Comparison of ENCODE assay signal across 18 cellular contexts in genomic region chr2:52264488-52264887, GRCh38.
A peak's percentile ranks its signal among the peaks of the same experiment; 100 is the strongest.
DNase-seq lines count a peak whose midpoint lies in the region; ATAC-seq and TF ChIP-seq lines count a peak whose summit lies in the region.
"Had no signal": no experiment of that assay in that cellular context is flagged by ENCODE, and none has a peak within 500 bp of the region (broad histone marks: within the 10 kb centered on the region; RNA-seq: fewer than 3 reads in every experiment).

No MANE protein-coding gene starts in this region.

- peaks cover 0 to 29% (median 6%) of the 10 kb centered on the region in 5 donors for H3K9me3 Mint-ChIP-seq in CD8-positive, alpha-beta memory T cell
- H3K9me3 Mint-ChIP-seq: stimulated activated memory B cell treated with anti-CD40 and anti-IgM and Interleukin-4, amounts not matched to agents 10 μg/mL and 1 μg/mL and 100 μg/mL, for 72 hours had no signal

- no peak overlapping the region for H4K8ac ChIP-seq in mesendoderm (ENCODE audit: low read depth, low read length)

- H3K4me3 Mint-ChIP-seq in CD8-positive, alpha-beta memory T cell: no peak overlapping the region
- H3K4me3 Mint-ChIP-seq: activated naive CD8-positive, alpha-beta T cell; B cell; IgD-negative memory B cell; immature natural killer cell; naive B cell; stimulated activated memory B cell treated with anti-CD40 and anti-IgM and Interleukin-4, amounts not matched to agents 10 μg/mL and 1 μg/mL and 100 μg/mL, for 72 hours had no signal

- H2AK5ac ChIP-seq in mesendoderm (ENCODE audit: low read length): no peak overlapping the region

- H2BK5ac ChIP-seq in mesendoderm (ENCODE audit: low read length): no peak overlapping the region

- H3K9me2 ChIP-seq in OCI-LY1 (ENCODE audit: low read depth, low read length): no peaks in the 10 kb centered on the region; the same call in 1 of the 2 replicates

- H3K36me3 ChIP-seq in OCI-LY1 (ENCODE audit: insufficient read depth, low read length) (no peaks in the 10 kb centered on the region), mesendoderm (ENCODE audit: control insufficient read depth, insufficient read depth, low read length) (no peaks in the 10 kb centered on the region)
- no peaks in the 10 kb centered on the region for H3K36me3 ChIP-seq in CD8-positive, alpha-beta memory T cell (ENCODE audit: insufficient read depth, low read length)
- H3K36me3 ChIP-seq: tibial artery had no signal

- H3K56ac ChIP-seq in mesendoderm (ENCODE audit: low read length): no peak overlapping the region

- H3K4me1 Mint-ChIP-seq in CD8-positive, alpha-beta memory T cell: no peaks in the 10 kb centered on the region
- H3K4me1 Mint-ChIP-seq: B cell; IgD-negative memory B cell; immature natural killer cell; naive B cell; stimulated activated memory B cell treated with anti-CD40 and anti-IgM and Interleukin-4, amounts not matched to agents 10 μg/mL and 1 μg/mL and 100 μg/mL, for 72 hours had no signal

- H3K27me3 ChIP-seq in OCI-LY1 (ENCODE audit: insufficient read depth, low read length): no peaks in the 10 kb centered on the region
- no peaks in the 10 kb centered on the region for H3K27me3 ChIP-seq in mesendoderm (ENCODE audit: insufficient read depth, low read length, poor library complexity)
- no peaks in the 10 kb centered on the region for H3K27me3 ChIP-seq in CD8-positive, alpha-beta memory T cell (ENCODE audit: insufficient read depth, low read length, poor library complexity, severe bottlenecking)
- H3K27me3 ChIP-seq: tibial artery had no signal

- POLR2A ChIA-PET in CD8-positive, alpha-beta memory T cell (lab: Charles Lee): no interaction called here

- H3K27ac Mint-ChIP-seq in CD8-positive, alpha-beta memory T cell: no peak overlapping the region
- H3K27ac Mint-ChIP-seq: activated naive CD8-positive, alpha-beta T cell; B cell; IgD-negative memory B cell; immature natural killer cell; naive B cell; stimulated activated memory B cell treated with anti-CD40 and anti-IgM and Interleukin-4, amounts not matched to agents 10 μg/mL and 1 μg/mL and 100 μg/mL, for 72 hours had no signal

- H3K36me3 Mint-ChIP-seq in CD8-positive, alpha-beta memory T cell: no peaks in the 10 kb centered on the region
- H3K36me3 Mint-ChIP-seq: activated naive CD8-positive, alpha-beta T cell; IgD-negative memory B cell; immature natural killer cell; naive B cell; stimulated activated memory B cell treated with anti-CD40 and anti-IgM and Interleukin-4, amounts not matched to agents 10 μg/mL and 1 μg/mL and 100 μg/mL, for 72 hours had no signal

- no peak overlapping the region for H2BK120ac ChIP-seq in mesendoderm (ENCODE audit: low read depth, low read length)

- H3K18ac ChIP-seq in mesendoderm (ENCODE audit: low read length): no peak overlapping the region

- H3K23ac ChIP-seq in mesendoderm (ENCODE audit: low read length): no peak overlapping the region

- H3K4me2 ChIP-seq in OCI-LY1 (ENCODE audit: low read length) (no peak overlapping the region; the same call in 1 of the 2 replicates), mesendoderm (ENCODE audit: low read length) (no peak overlapping the region)

- 0 out of 2 replicates have a peak overlapping the region, but pooled peaks have one; percentile 41 for H2AFZ ChIP-seq in OCI-LY1 (ENCODE audit: low read length)

- no peak overlapping the region for H3K4ac ChIP-seq in mesendoderm (ENCODE audit: low read depth, low read length)

- H3K9ac ChIP-seq in OCI-LY1 (ENCODE audit: low read length) (no peak overlapping the region), mesendoderm (ENCODE audit: low read length) (no peak overlapping the region)

- H3K4me1 ChIP-seq in OCI-LY1 (ENCODE audit: insufficient read depth, low read length, severe bottlenecking) (peaks cover 18% of the 10 kb centered on the region), mesendoderm (ENCODE audit: control insufficient read depth, low read depth, low read length) (no peaks in the 10 kb centered on the region)
- H3K4me1 ChIP-seq in CD8-positive, alpha-beta memory T cell (ENCODE audit: insufficient read depth, low read length): no peaks in the 10 kb centered on the region
- H3K4me1 ChIP-seq: tibial artery had no signal

- H3K79me2 ChIP-seq in OCI-LY1 (ENCODE audit: insufficient read depth, low read length) (no peaks in the 10 kb centered on the region), mesendoderm (ENCODE audit: control insufficient read depth, insufficient read depth, low read length) (no peaks in the 10 kb centered on the region)

- peak overlapping the region; percentile 75 for H3K27ac ChIP-seq in OCI-LY1 (ENCODE audit: low read depth, low read length, poor library complexity, severe bottlenecking)
- no peak overlapping the region for H3K27ac ChIP-seq in mesendoderm (ENCODE audit: low read depth, low read length)
- no peak overlapping the region for H3K27ac ChIP-seq in CD8-positive, alpha-beta memory T cell (ENCODE audit: low read depth, low read length)
- H3K27ac ChIP-seq: tibial artery had no signal

- TF ChIP-seq CTCF in OCI-LY1 (IDR thresholded peaks at IDR 0.05; ENCODE audit: low read length): no peak

- no peaks in the 10 kb centered on the region for H3K9me3 ChIP-seq in OCI-LY1 (ENCODE audit: low read length)
- H3K9me3 ChIP-seq in CD8-positive, alpha-beta memory T cell (ENCODE audit: low read length): no peaks in the 10 kb centered on the region
- H3K9me3 ChIP-seq: tibial artery had no signal

- DNase-seq in Jurkat, Clone E6-1 (ENCODE audit: low read depth, low spot score): peak; percentile 0
- DNase-seq in NCI-H2107 (lab: John Stamatoyannopoulos, UW) (peak; percentile 29), mesendoderm (peak; percentile 8), SW480 (ENCODE audit: low spot score) (no peak)
- no peak for DNase-seq in CD8-positive, alpha-beta memory T cell
- DNase-seq: activated T-cell treated with anti-CD3 and anti-CD28 coated beads for 4 hours, dermis blood vessel endothelial cell, DMS 273 treated with DMSO at 0.1 percent for 48 hours, immature natural killer cell, naive B cell, tibial artery had no signal

- no peaks in the 10 kb centered on the region for H3K27me3 Mint-ChIP-seq in CD8-positive, alpha-beta memory T cell
- H3K27me3 Mint-ChIP-seq: activated naive CD8-positive, alpha-beta T cell; B cell; IgD-negative memory B cell; naive B cell; stimulated activated memory B cell treated with anti-CD40 and anti-IgM and Interleukin-4, amounts not matched to agents 10 μg/mL and 1 μg/mL and 100 μg/mL, for 72 hours had no signal

- H3F3A ChIP-seq in OCI-LY1 (ENCODE audit: insufficient read depth, low read length): no peaks in the 10 kb centered on the region

- WGBS in mesendoderm (ENCODE audit: extremely low coverage, insufficient coverage, low lambda C conversion rate): no CpG with 5 or more reads among the region's 3 CpGs

- ATAC-seq in GM18861 (IDR thresholded peaks at IDR 0.05; ENCODE audit: unreplicated experiment): no peak
- ATAC-seq: stimulated activated memory B cell treated with anti-CD40 and anti-IgM and Interleukin-4, amounts not matched to agents 10 μg/mL and 1 μg/mL and 100 μg/mL, for 72 hours had no signal

- H2BK15ac ChIP-seq in mesendoderm (replicated peaks; ENCODE audit: low read depth): no peak overlapping the region

- no peaks in the 10 kb centered on the region for H3K79me1 ChIP-seq in mesendoderm (ENCODE audit: low read length)

- H4K20me1 ChIP-seq in OCI-LY1 (ENCODE audit: insufficient read depth, low read length): no peaks in the 10 kb centered on the region

- CTCF ChIA-PET in CD8-positive, alpha-beta memory T cell (lab: Charles Lee): no interaction called here

- no peak overlapping the region for H4K5ac ChIP-seq in mesendoderm (ENCODE audit: low read length)

- H3K4me3 ChIP-seq in Jurkat, Clone E6-1 (ENCODE audit: low read length): no peak overlapping the region
- no peak overlapping the region for H3K4me3 ChIP-seq in OCI-LY1 (ENCODE audit: low read depth, low read length, poor library complexity, severe bottlenecking)
- H3K4me3 ChIP-seq in mesendoderm (ENCODE audit: low read length): no peak overlapping the region
- H3K4me3 ChIP-seq in CD8-positive, alpha-beta memory T cell (ENCODE audit: low read length): no peak overlapping the region
- H3K4me3 ChIP-seq: lung, tibial artery had no signal

Comparison
In these comparisons a context has a peak if more than half of its experiments do, and no peak if none do; other contexts are left out.
1. DNase-seq: peak in Jurkat, Clone E6-1 (single experiment), NCI-H2107 (single experiment) and mesendoderm (single experiment); none in SW480 (single experiment) and CD8-positive, alpha-beta memory T cell (0 of 5).